In the genomic region with DNA sequence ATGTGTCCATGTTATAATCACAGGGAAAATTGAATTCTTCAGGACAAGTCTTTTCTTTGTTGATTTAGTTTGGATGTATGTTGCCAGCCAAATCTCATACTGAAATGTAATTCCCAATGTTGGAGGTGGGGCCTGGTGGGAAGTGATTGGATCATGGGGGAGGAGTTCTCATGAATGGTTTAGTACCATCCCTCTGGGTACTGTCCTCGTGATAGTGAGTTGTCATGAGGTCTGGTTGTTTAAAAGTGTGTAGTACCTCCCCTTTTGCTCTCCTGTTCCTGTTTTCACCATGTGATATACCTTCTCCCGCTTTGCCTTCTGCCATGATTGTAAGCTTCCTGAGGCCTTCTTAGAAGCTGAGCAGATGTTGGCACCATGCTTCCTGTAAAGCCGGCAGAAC, we compare ENCODE assay signal across 16 cellular contexts.
A peak's percentile ranks its signal among the peaks of the same experiment; 100 is the strongest.
DNase-seq lines count a peak whose midpoint lies in the region; ATAC-seq and TF ChIP-seq lines count a peak whose summit lies in the region.
"Had no signal": no experiment of that assay in that cellular context is flagged by ENCODE, and none has a peak within 500 bp of the region (broad histone marks: within the 10 kb centered on the region; RNA-seq: fewer than 3 reads in every experiment).

No MANE protein-coding gene starts in this region.

- peak overlapping the region; percentile 70 to 71 for H3K27ac ChIP-seq in right atrium auricular region
- H3K27ac ChIP-seq in duodenal mucosa (ENCODE audit: low read depth, low read length): peak overlapping the region; percentile 39
- H3K27ac ChIP-seq in psoas muscle: peak overlapping the region; percentile 43
- peak overlapping the region; percentile 76 to 84 for H3K27ac ChIP-seq in uterus

- H3K4me1 ChIP-seq in right atrium auricular region: peaks cover 0 to 53% of the 10 kb centered on the region in 2 donors
- peaks cover 5 to 14% of the 10 kb centered on the region in 2 donors for H3K4me1 ChIP-seq in duodenal mucosa (ENCODE audit: control insufficient read depth in 1 of 2, insufficient read depth in 2 of 2, low read length in 2 of 2)
- H3K4me1 ChIP-seq in psoas muscle: peaks cover 4% of the 10 kb centered on the region
- peaks cover 0 to 8% of the 10 kb centered on the region in 2 donors for H3K4me1 ChIP-seq in uterus

- no peak overlapping the region for H3K9ac ChIP-seq in duodenal mucosa (ENCODE audit: low read depth in 1 of 2, low read length in 2 of 2)

- ATAC-seq in Right ventricle myocardium inferior (no peak), psoas muscle (no peak), GM21423 (IDR thresholded peaks at IDR 0.05; ENCODE audit: unreplicated experiment) (no peak)
- ATAC-seq: GM12878, HCT116 had no signal

- 91 to 99% (median 91%) methylated on average over 3 of the region's 3 CpGs for WGBS in psoas muscle, 3 donors

- no peak for TF ChIP-seq POLR2A in uterus (IDR thresholded peaks at IDR 0.05)

- TF ChIP-seq CTCF in right atrium auricular region (IDR thresholded peaks at IDR 0.05) (no peak), psoas muscle (IDR thresholded peaks at IDR 0.05) (no peak), uterus (IDR thresholded peaks at IDR 0.05) (no peak)

- H3K27me3 ChIP-seq in right atrium auricular region (no peaks in the 10 kb centered on the region), duodenal mucosa (ENCODE audit: control insufficient read depth in 1 of 2, insufficient read depth in 2 of 2, low read length in 2 of 2) (no peaks in the 10 kb centered on the region), psoas muscle (ENCODE audit: insufficient read depth in 3 of 3, low read length in 2 of 3) (no peaks in the 10 kb centered on the region), uterus (no peaks in the 10 kb centered on the region)

- no peak for DNase-seq in right atrium auricular region (ENCODE audit: low spot score)
- DNase-seq in Right ventricle myocardium inferior (ENCODE audit: missing footprints): no peak
- DNase-seq in psoas muscle: no peak
- no peak for DNase-seq in uterus
- DNase-seq in SKM-1 treated with dmso at 0.1 percent for 144 hours (lab: John Stamatoyannopoulos, UW; ENCODE audit: unreplicated experiment): no peak
- no peak for DNase-seq in H4 (ENCODE audit: low spot score)
- DNase-seq: AML-193; CD4-positive, alpha-beta memory T cell; DMS79; NCI-H1417; NCI-H2029 treated with DMSO at 0.1 percent for 48 hours; NCI-H524 treated with DMSO at 0.1 percent for 48 hours had no signal

- H3K36me3 ChIP-seq in right atrium auricular region (no peaks in the 10 kb centered on the region), duodenal mucosa (ENCODE audit: control insufficient read depth in 1 of 2, insufficient read depth in 2 of 2, low read length in 2 of 2) (no peaks in the 10 kb centered on the region), psoas muscle (ENCODE audit: insufficient read depth in 1 of 2, low read depth in 1 of 2) (no peaks in the 10 kb centered on the region), uterus (no peaks in the 10 kb centered on the region)

- intact Hi-C loops in Right ventricle myocardium inferior (cut with DNase I): no loop called here
- intact Hi-C loops in psoas muscle (cut with DNase I): no loop called here
- intact Hi-C loops in uterus (cut with DNase I; ENCODE audit: low total_unique reads): no loop called here

- no peaks in the 10 kb centered on the region for H3K9me3 ChIP-seq in right atrium auricular region
- no peaks in the 10 kb centered on the region for H3K9me3 ChIP-seq in duodenal mucosa (ENCODE audit: control insufficient read depth in 1 of 2, low read length in 2 of 2)
- no peaks in the 10 kb centered on the region for H3K9me3 ChIP-seq in psoas muscle
- no peaks in the 10 kb centered on the region for H3K9me3 ChIP-seq in uterus

- H3K4me3 ChIP-seq in right atrium auricular region: no peak overlapping the region
- H3K4me3 ChIP-seq in duodenal mucosa (ENCODE audit: low read depth in 1 of 2, low read length in 2 of 2): no peak overlapping the region
- H3K4me3 ChIP-seq in psoas muscle: no peak overlapping the region
- no peak overlapping the region for H3K4me3 ChIP-seq in uterus
- H3K4me3 ChIP-seq: GM12878 had no signal
